16 cellular contexts compared by ENCODE assay signal in the genomic region with DNA sequence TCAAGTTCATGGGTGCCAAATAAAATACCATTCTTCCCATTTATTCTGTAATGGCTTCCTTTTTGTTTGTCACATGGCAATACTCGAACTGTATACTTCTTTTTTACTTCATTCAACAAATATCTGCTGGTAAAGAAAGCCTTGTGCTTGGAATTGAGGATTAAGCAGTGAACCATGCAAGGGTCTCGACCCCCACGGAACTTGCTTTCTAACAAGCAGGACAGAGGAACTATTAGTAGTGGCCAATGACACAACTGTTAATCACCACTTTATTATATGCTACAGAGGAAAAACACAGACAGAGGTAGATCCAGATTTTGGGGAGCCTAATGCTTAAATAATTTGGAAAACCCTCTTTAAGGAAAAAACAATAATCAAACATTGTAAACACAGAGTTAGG.
DNase-seq lines count a peak whose midpoint lies in the region; ATAC-seq and TF ChIP-seq lines count a peak whose summit lies in the region.
"Had no signal": no experiment of that assay in that cellular context is flagged by ENCODE, and none has a peak within 500 bp of the region (broad histone marks: within the 10 kb centered on the region; RNA-seq: fewer than 3 reads in every experiment).

No MANE protein-coding gene starts in this region.

- H2AFZ ChIP-seq in GM23248 (no peak overlapping the region), IMR-90 (replicated peaks; ENCODE audit: low read length, poor library complexity) (no peak overlapping the region)

- H4K91ac ChIP-seq in IMR-90 (ENCODE audit: insufficient read depth, low read depth, low read length): no peak overlapping the region

- H3K9me2 ChIP-seq in GM23248 (ENCODE audit: insufficient read depth): no peaks in the 10 kb centered on the region

- no peaks in the 10 kb centered on the region for H3K9me3 ChIP-seq in GM23248 (ENCODE audit: low read depth)
- no peaks in the 10 kb centered on the region for H3K9me3 ChIP-seq in IMR-90 (ENCODE audit: control insufficient read depth, insufficient read depth, low read length)
- H3K9me3 ChIP-seq: A549, BE2C had no signal

- H3K4me3 ChIP-seq in GM23248: no peak overlapping the region
- H3K4me3 ChIP-seq in IMR-90 (ENCODE audit: insufficient read depth, low read depth, low read length): no peak overlapping the region
- no peak overlapping the region for H3K4me3 ChIP-seq in foreskin fibroblast (ENCODE audit: low read depth in 1 of 2, low read length in 2 of 2)
- H3K4me3 ChIP-seq: A549 had no signal

- no peak overlapping the region for H2BK120ac ChIP-seq in IMR-90 (ENCODE audit: low read depth, low read length)

- H3K14ac ChIP-seq in IMR-90 (replicated peaks; ENCODE audit: low read depth, low read length): no peak overlapping the region

- no TSS peak for BruUV-seq in IMR-90 (replicated peaks; lab: Mats Ljungman, UMichigan)

- H3K27ac ChIP-seq in GM23248 (no peak overlapping the region), IMR-90 (ENCODE audit: insufficient read depth, low read length) (no peak overlapping the region)
- H3K27ac ChIP-seq: A549, C4-2B had no signal

- no peak overlapping the region for H2BK20ac ChIP-seq in IMR-90 (ENCODE audit: low read depth, low read length)

- H3K4me1 ChIP-seq in GM23248 (ENCODE audit: insufficient read depth) (peaks cover 38% of the 10 kb centered on the region), IMR-90 (ENCODE audit: control insufficient read depth, insufficient read depth, low read length) (peaks cover 11% of the 10 kb centered on the region)
- H3K4me1 ChIP-seq: BE2C had no signal

- H3K4ac ChIP-seq in IMR-90 (ENCODE audit: low read depth, low read length): no peak overlapping the region

- 0 out of 4 replicates have a peak, but pooled peaks cover 0 to 2% of the 10 kb centered on the region in 2 experiments for H3K79me1 ChIP-seq in IMR-90 (ENCODE audit: low read depth in 1 of 2, low read length in 2 of 2)

- peak overlapping the region; percentile 1 for H3K27ac Mint-ChIP-seq in stimulated activated effector memory CD8-positive, alpha-beta T cell treated with anti-CD3 and anti-CD28 coated beads, Interleukin-12 subunit alpha, Interleukin-12 subunit beta, amount 100 ng/mL, for 72 hours
- H3K27ac Mint-ChIP-seq: H9 had no signal

- no peak overlapping the region for H4K8ac ChIP-seq in IMR-90 (ENCODE audit: low read depth in 2 of 2, low read length in 2 of 2)

- H2BK5ac ChIP-seq in IMR-90 (ENCODE audit: low read depth, low read length, poor library complexity, severe bottlenecking): no peak overlapping the region

- no peaks in the 10 kb centered on the region for H3K9me3 Mint-ChIP-seq in stimulated activated effector memory CD8-positive, alpha-beta T cell treated with anti-CD3 and anti-CD28 coated beads, Interleukin-12 subunit alpha, Interleukin-12 subunit beta, amount 100 ng/mL, for 72 hours
- H3K9me3 Mint-ChIP-seq: CD4-positive, alpha-beta memory T cell; H9 had no signal

- H2BK15ac ChIP-seq in IMR-90 (ENCODE audit: low read depth, low read length): no peak overlapping the region; the same call in 2 of the 3 replicates

- H3K27me3 ChIP-seq in GM23248 (replicated peaks; ENCODE audit: insufficient read depth) (no peaks in the 10 kb centered on the region), IMR-90 (ENCODE audit: control insufficient read depth, insufficient read depth, low read length) (no peaks in the 10 kb centered on the region)
- H3K27me3 ChIP-seq: BE2C had no signal

- H3K23ac ChIP-seq in IMR-90 (ENCODE audit: low read depth, low read length): no peak overlapping the region

- POLR2A ChIA-PET in IMR-90 (lab: Charles Lee; ENCODE audit: unreplicated experiment): no interaction called here

- H3K9ac ChIP-seq in GM23248: no peak overlapping the region
- no peak overlapping the region for H3K9ac ChIP-seq in IMR-90 (ENCODE audit: low read depth, low read length)

- in situ Hi-C loops in GM23248 (cut with MboI): no loop called here
- in situ Hi-C loops in IMR-90 (cut with MboI; ENCODE audit: low sequenced_read_pairs): no loop called here

- H3K56ac ChIP-seq in IMR-90 (ENCODE audit: extremely low read depth, insufficient read depth, low read length): no peak overlapping the region

- H3K79me2 ChIP-seq in GM23248 (ENCODE audit: insufficient read depth): no peaks in the 10 kb centered on the region

- no peaks in the 10 kb centered on the region; the same call in 1 of the 2 replicates for H4K20me1 ChIP-seq in GM23248 (ENCODE audit: insufficient read depth)
- no peaks in the 10 kb centered on the region for H4K20me1 ChIP-seq in IMR-90 (ENCODE audit: insufficient read depth, low read length)

- peaks cover 26% of the 10 kb centered on the region for H3F3A ChIP-seq in GM23248 (ENCODE audit: insufficient read depth)

- dilution Hi-C loops in IMR-90 (cut with HindIII; ENCODE audit: low sequenced_read_pairs, unreplicated experiment): no loop called here

- no peaks in the 10 kb centered on the region for H3K36me3 ChIP-seq in GM23248 (ENCODE audit: low read depth)
- H3K36me3 ChIP-seq in IMR-90 (ENCODE audit: control insufficient read depth, insufficient read depth, low read length): no peaks in the 10 kb centered on the region
- H3K36me3 ChIP-seq: BE2C had no signal

- H3K18ac ChIP-seq in IMR-90 (ENCODE audit: low read depth, low read length): no peak overlapping the region

- 37 to 46% methylated on average over 3 of the region's 3 CpGs for WGBS in GM23248 (ENCODE audit: low coverage in 1 of 2, low lambda C conversion rate in 2 of 2, missing lambda C conversion rate in 2 of 2), 2 experiments
- no CpG with 5 or more reads among the region's 3 CpGs for WGBS in IMR-90 (ENCODE audit: extremely low coverage in 2 of 2, insufficient read length in 1 of 2), 2 experiments

- TF ChIP-seq RAD21 in IMR-90 (IDR thresholded peaks at IDR 0.05; ENCODE audit: low read length): no peak

- H4K5ac ChIP-seq in IMR-90 (ENCODE audit: low read depth, low read length): no peak overlapping the region

- intact Hi-C loops in IMR-90 (cut with micrococcal nuclease): no loop called here

- DNase-seq in GM23248 (peak; percentile 23), IMR-90 (peak; percentile 59), foreskin fibroblast (peak; percentile 58 to 68)
- no peak for DNase-seq in stimulated activated effector memory CD8-positive, alpha-beta T cell treated with anti-CD3 and anti-CD28 coated beads, Interleukin-12 subunit alpha, Interleukin-12 subunit beta, amount 100 ng/mL, for 72 hours (ENCODE audit: low spot score in 2 of 2)
- DNase-seq: BE2C; CD4-positive, alpha-beta memory T cell; DMS79; GDM1; GOT3; H9 had no signal

- TF ChIP-seq POLR2A in IMR-90 (IDR thresholded peaks at IDR 0.05; ENCODE audit: low read depth, low read length): no peak

- H2AK9ac ChIP-seq in IMR-90 (replicated peaks; ENCODE audit: low read depth, low read length, poor library complexity): no peak overlapping the region

- no peak overlapping the region for H2AK5ac ChIP-seq in IMR-90 (ENCODE audit: low read depth, low read length)

- H3K9me1 ChIP-seq in IMR-90 (ENCODE audit: insufficient read depth, low read length): peaks cover 9% of the 10 kb centered on the region

- TF ChIP-seq CTCF in IMR-90 (conservative IDR thresholded peaks at IDR 0.05; ENCODE audit: low read depth, low read length) (no peak), foreskin fibroblast (IDR thresholded peaks at IDR 0.05; ENCODE audit: low read depth, low read length) (no peak)

- H3K4me2 ChIP-seq in GM23248 (ENCODE audit: unreplicated experiment) (peak overlapping the region; percentile 40), IMR-90 (ENCODE audit: low read depth, low read length) (no peak overlapping the region)
- H3K4me2 ChIP-seq: A549 had no signal

- H3K36me3 Mint-ChIP-seq in stimulated activated effector memory CD8-positive, alpha-beta T cell treated with anti-CD3 and anti-CD28 coated beads, Interleukin-12 subunit alpha, Interleukin-12 subunit beta, amount 100 ng/mL, for 72 hours: no peaks in the 10 kb centered on the region

- no peak overlapping the region for H3K4me3 Mint-ChIP-seq in stimulated activated effector memory CD8-positive, alpha-beta T cell treated with anti-CD3 and anti-CD28 coated beads, Interleukin-12 subunit alpha, Interleukin-12 subunit beta, amount 100 ng/mL, for 72 hours
- H3K4me3 Mint-ChIP-seq: CD4-positive, alpha-beta memory T cell; H9 had no signal

- CTCF ChIA-PET in IMR-90 (lab: Yijun Ruan, JAX): no interaction called here

- ATAC-seq in IMR-90 (ENCODE audit: low read depth) (peak; percentile 29; the same call in 1 of the 2 replicates), GM18870 (IDR thresholded peaks at IDR 0.05; ENCODE audit: unreplicated experiment) (no peak), HG02885 (IDR thresholded peaks at IDR 0.05; ENCODE audit: poor library complexity, unreplicated experiment) (no peak), GM18498 (IDR thresholded peaks at IDR 0.05; ENCODE audit: unreplicated experiment) (no peak)
- ATAC-seq in stimulated activated effector memory CD8-positive, alpha-beta T cell treated with anti-CD3 and anti-CD28 coated beads, Interleukin-12 subunit alpha, Interleukin-12 subunit beta, amount 100 ng/mL, for 72 hours: no peak
- ATAC-seq: A549, HepG2 had no signal

- peaks cover 31% of the 10 kb centered on the region for H3K4me1 Mint-ChIP-seq in stimulated activated effector memory CD8-positive, alpha-beta T cell treated with anti-CD3 and anti-CD28 coated beads, Interleukin-12 subunit alpha, Interleukin-12 subunit beta, amount 100 ng/mL, for 72 hours
- H3K4me1 Mint-ChIP-seq: H9 had no signal

TF ChIP-seq in IMR-90, 13 proteins besides CTCF, POLR2A, EP300 and RAD21 (continues in another document):
- TF ChIP-seq RFX5 (IDR thresholded peaks at IDR 0.05; ENCODE audit: low read depth, low read length) (no peak), MAFK (IDR thresholded peaks at IDR 0.05; ENCODE audit: low read depth, low read length) (no peak), RCOR1 (IDR thresholded peaks at IDR 0.05; ENCODE audit: insufficient replicate concordance, low read length) (no peak), CEBPB (IDR thresholded peaks at IDR 0.05; ENCODE audit: low read depth, low read length) (no peak), FOS (IDR thresholded peaks at IDR 0.05; ENCODE audit: low read depth, low read length) (no peak), CHD1 (IDR thresholded peaks at IDR 0.05; ENCODE audit: low read depth, low read length) (no peak), MXI1 (IDR thresholded peaks at IDR 0.05; ENCODE audit: borderline replicate concordance, low read depth, low read length) (no peak)
- TF ChIP-seq, protein P1, sequence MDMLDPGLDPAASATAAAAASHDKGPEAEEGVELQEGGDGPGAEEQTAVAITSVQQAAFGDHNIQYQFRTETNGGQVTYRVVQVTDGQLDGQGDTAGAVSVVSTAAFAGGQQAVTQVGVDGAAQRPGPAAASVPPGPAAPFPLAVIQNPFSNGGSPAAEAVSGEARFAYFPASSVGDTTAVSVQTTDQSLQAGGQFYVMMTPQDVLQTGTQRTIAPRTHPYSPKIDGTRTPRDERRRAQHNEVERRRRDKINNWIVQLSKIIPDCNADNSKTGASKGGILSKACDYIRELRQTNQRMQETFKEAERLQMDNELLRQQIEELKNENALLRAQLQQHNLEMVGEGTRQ (IDR thresholded peaks at IDR 0.05; ENCODE audit: low read depth, low read length): no peak

Comparison
In these comparisons a context has a peak if more than half of its experiments do, and no peak if none do; other contexts are left out.
1. DNase-seq: peak in GM23248 (single experiment), IMR-90 (single experiment) and foreskin fibroblast (2 of 2); none in stimulated activated effector memory CD8-positive, alpha-beta T cell treated with anti-CD3 and anti-CD28 coated beads, Interleukin-12 subunit alpha, Interleukin-12 subunit beta, amount 100 ng/mL, for 72 hours (0 of 2).